8 cellular contexts compared by ENCODE assay signal in genomic region chr17:61411944-61412859, GRCh38. TPM values are rescaled to one million over a fixed set of nuclear protein-coding genes. Genes with fewer than 3 reads are reported as not detected.
DNase-seq lines count a peak whose midpoint lies in the region; ATAC-seq and TF ChIP-seq lines count a peak whose summit lies in the region.

No MANE protein-coding gene starts in this region.

- no peaks in the 10 kb centered on the region for H3K9me2 ChIP-seq in DOHH2 (replicated peaks; ENCODE audit: control insufficient read depth, low read length)
- no peaks in the 10 kb centered on the region for H3K9me2 ChIP-seq in GM23338 (ENCODE audit: insufficient read depth)

- H3K9me3 Mint-ChIP-seq in GM23338: no peaks in the 10 kb centered on the region
- H3K9me3 Mint-ChIP-seq in activated naive CD4-positive, alpha-beta T cell treated with anti-CD3 and anti-CD28 coated beads, Interleukin-2, amount 50 U/mL, for 72 hours: no peaks in the 10 kb centered on the region

- H3K4me1 ChIP-seq in DOHH2 (ENCODE audit: control insufficient read depth, low read length) (peaks cover 15% of the 10 kb centered on the region), GM23338 (ENCODE audit: insufficient read depth) (peaks cover 20% of the 10 kb centered on the region; the same call in 1 of the 2 replicates), ovary (ENCODE audit: insufficient read depth) (peaks cover 9% of the 10 kb centered on the region), tibial artery (peaks cover 0 to 76% (median 59%) of the 10 kb centered on the region in 4 donors)

- H4K20me1 ChIP-seq in DOHH2 (ENCODE audit: control insufficient read depth, insufficient read depth, low read depth, low read length): no peaks in the 10 kb centered on the region
- H4K20me1 ChIP-seq in GM23338 (replicated peaks; ENCODE audit: insufficient read depth): peaks cover 13% of the 10 kb centered on the region; the same call in 1 of the 2 replicates

- TF ChIP-seq CTCF in DOHH2 (IDR thresholded peaks at IDR 0.05; ENCODE audit: low read depth, low read length, poor library complexity, severe bottlenecking): peak; percentile 90
- TF ChIP-seq CTCF in GM23338 (conservative IDR thresholded peaks at IDR 0.05; ENCODE audit: low read depth in 2 of 2): peak; percentile 87 to 92
- peak; percentile 91 for TF ChIP-seq CTCF in LNCAP (IDR thresholded peaks at IDR 0.05)
- peak; percentile 97 to 99 (median 98) for TF ChIP-seq CTCF in ovary (IDR thresholded peaks at IDR 0.05)
- peak; percentile 98 for TF ChIP-seq CTCF in tibial artery (IDR thresholded peaks at IDR 0.05)

- no peak overlapping the region for H3K27ac Mint-ChIP-seq in GM23338
- no peak overlapping the region for H3K27ac Mint-ChIP-seq in activated naive CD4-positive, alpha-beta T cell treated with anti-CD3 and anti-CD28 coated beads, Interleukin-2, amount 50 U/mL, for 72 hours

- H3K36me3 ChIP-seq in DOHH2 (ENCODE audit: control insufficient read depth, low read length): no peaks in the 10 kb centered on the region
- H3K36me3 ChIP-seq in GM23338 (ENCODE audit: insufficient read depth): no peaks in the 10 kb centered on the region
- no peaks in the 10 kb centered on the region for H3K36me3 ChIP-seq in SK-N-MC (ENCODE audit: insufficient read depth, low read length)
- H3K36me3 ChIP-seq in ovary: no peaks in the 10 kb centered on the region
- peaks cover 9 to 12% (median 10%) of the 10 kb centered on the region in 3 donors for H3K36me3 ChIP-seq in tibial artery

- H2AFZ ChIP-seq in GM23338: peak overlapping the region; percentile 96

- H3K27me3 ChIP-seq in DOHH2 (ENCODE audit: control insufficient read depth, low read length) (peaks cover 52% of the 10 kb centered on the region), GM23338 (ENCODE audit: insufficient read depth) (peaks cover 95% of the 10 kb centered on the region), ovary (no peaks in the 10 kb centered on the region), tibial artery (no peaks in the 10 kb centered on the region)

- H3F3A ChIP-seq in DOHH2 (ENCODE audit: control insufficient read depth, insufficient read depth) (no peaks in the 10 kb centered on the region), GM23338 (replicated peaks; ENCODE audit: low read depth) (0 out of 2 replicates have a peak, but pooled peaks cover 2% of the 10 kb centered on the region)

- 0 to 1% (median 0%) methylated on average over 54 to 83 of the region's 83 CpGs for WGBS in ovary, 3 donors

- H3K27me3 Mint-ChIP-seq in GM23338 (ENCODE audit: insufficient read depth, low read depth, poor library complexity): peaks cover 89% of the 10 kb centered on the region

- H3K4me3 ChIP-seq in DOHH2 (ENCODE audit: low read length) (peak overlapping the region; percentile 69), GM23338 (peak overlapping the region; percentile 77), SK-N-MC (peak overlapping the region; percentile 88), ovary (peak overlapping the region; percentile 61), tibial artery (peak overlapping the region; percentile 66 to 74)

- no peaks in the 10 kb centered on the region; the same call in 2 of the 3 replicates for H3K36me3 Mint-ChIP-seq in GM23338 (ENCODE audit: low read depth)
- no peaks in the 10 kb centered on the region for H3K36me3 Mint-ChIP-seq in activated naive CD4-positive, alpha-beta T cell treated with anti-CD3 and anti-CD28 coated beads, Interleukin-2, amount 50 U/mL, for 72 hours

- peaks cover 24% of the 10 kb centered on the region for H3K4me1 Mint-ChIP-seq in GM23338

- H3K9ac ChIP-seq in SK-N-MC (ENCODE audit: insufficient read length): peak overlapping the region; percentile 67

- ATAC-seq in GM23338 (peak; percentile 55), Right ventricle myocardium inferior (peak; percentile 82)
- peak; percentile 76 for ATAC-seq in activated naive CD4-positive, alpha-beta T cell treated with anti-CD3 and anti-CD28 coated beads, Interleukin-2, amount 50 U/mL, for 72 hours

- TF ChIP-seq EP300 in ovary (IDR thresholded peaks at IDR 0.05): no peak

- intact Hi-C loops in Right ventricle myocardium inferior (cut with DNase I) (loop anchor here (1.0 to 10.0 kb wide), 5 partner anchors 63 to 690 kb away; no protein-coding TSS in a partner anchor), ovary (cut with DNase I) (loop anchor here in 3 of 4 donors (5.0 to 10.0 kb wide), 6 partner anchors 143 to 655 kb away; partner anchors contain the start of genes MED13 (in 2 of the 3) and INTS2 (in 1 of the 3)), tibial artery (cut with DNase I; ENCODE audit: low total_unique reads) (loop anchor here (5.0 to 10.0 kb wide), 4 partner anchors 423 to 735 kb away; partner anchors contain the start of genes BCAS3, BRIP1 and MED13)

- H3K79me2 ChIP-seq in DOHH2 (ENCODE audit: control insufficient read depth, low read length) (no peaks in the 10 kb centered on the region), GM23338 (replicated peaks; ENCODE audit: insufficient read depth) (no peaks in the 10 kb centered on the region)

- TF ChIP-seq POLR2A in ovary (IDR thresholded peaks at IDR 0.05): peak; percentile 51

- H3K4me2 ChIP-seq in DOHH2 (ENCODE audit: low read length) (peak overlapping the region; percentile 78), GM23338 (peak overlapping the region; percentile 93)

- H3K9me3 ChIP-seq in DOHH2 (ENCODE audit: control insufficient read depth, insufficient read depth, low read length) (no peaks in the 10 kb centered on the region), SK-N-MC (ENCODE audit: low read depth, low read length) (no peaks in the 10 kb centered on the region), ovary (no peaks in the 10 kb centered on the region), tibial artery (no peaks in the 10 kb centered on the region)

- H3K27ac ChIP-seq in DOHH2 (ENCODE audit: low read depth, low read length) (no peak overlapping the region), GM23338 (ENCODE audit: low read depth) (no peak overlapping the region), SK-N-MC (no peak overlapping the region), ovary (peak overlapping the region; percentile 31 to 80), tibial artery (peak overlapping the region; percentile 98)

- peak; percentile 78 for DNase-seq in GM23338 (ENCODE audit: low spot score)
- DNase-seq in SK-N-MC (ENCODE audit: low read depth, low spot score): no peak
- peak; percentile 84 for DNase-seq in activated naive CD4-positive, alpha-beta T cell treated with anti-CD3 and anti-CD28 coated beads, Interleukin-2, amount 50 U/mL, for 72 hours (ENCODE audit: low spot score in 2 of 2)
- peak; percentile 91 for DNase-seq in Right ventricle myocardium inferior (ENCODE audit: missing footprints)
- peak; percentile 84 to 93 (median 87) for DNase-seq in ovary
- peak; percentile 70 to 92 for DNase-seq in tibial artery

- peak overlapping the region; percentile 64 for H3K4me3 Mint-ChIP-seq in GM23338

TF ChIP-seq in GM23338, 12 proteins besides CTCF, POLR2A, EP300 and RAD21:
- TF ChIP-seq NANOG (IDR thresholded peaks at IDR 0.05; ENCODE audit: borderline replicate concordance): 0 out of 2 replicates have a peak, but pooled peaks have one; percentile 14
- no peak for TF ChIP-seq ZNF114 (CRISPR knock-in tag; IDR thresholded peaks at IDR 0.05)
- TF ChIP-seq EZH2 (IDR thresholded peaks at IDR 0.05; ENCODE audit: low read depth, unreplicated experiment): peak; percentile 59
- no peak for TF ChIP-seq JUNB (IDR thresholded peaks at IDR 0.05; ENCODE audit: unreplicated experiment)
TF ChIP-seq in GM23338: peak in this region for 2.

RNA-seq across cellular contexts. Expression of gene TBX2, which starts 12.6 kb away (rescaled TPM):
- not detected in 2 replicates for total RNA-seq in GM23338 (2014; rRNA removed; shearing (Covaris generic))
- polyA plus RNA-seq in GM23338 (2016; fragmentation: Nextera tagmentation; extraction: Ambion mirVana) (0.10 TPM in 1 of 2 replicates, not detected in the other), ovary (10 to 100 TPM in 1 of 2 donors, 1 to 10 TPM in 1; 4.8 to 16.0 TPM)
- total RNA-seq in activated naive CD4-positive, alpha-beta T cell treated with anti-CD3 and anti-CD28 coated beads, Interleukin-2, amount 50 U/mL, for 72 hours: not detected
- total RNA-seq in Right ventricle myocardium inferior (12.1 TPM), ovary (10 to 100 TPM in 4 of 7 donors, 1 to 10 TPM in 3; 5.6 to 22.2 (median 16.9) TPM)

RNA-seq across cellular contexts. Expression of gene TBX4, which starts 40.0 kb away (rescaled TPM):
- total RNA-seq in GM23338 (2014; rRNA removed; shearing (Covaris generic)): not detected in 2 replicates
- polyA plus RNA-seq in GM23338 (2016; fragmentation: Nextera tagmentation; extraction: Ambion mirVana) (not detected in 2 replicates), ovary (not detected)
- total RNA-seq in activated naive CD4-positive, alpha-beta T cell treated with anti-CD3 and anti-CD28 coated beads, Interleukin-2, amount 50 U/mL, for 72 hours: not detected
- total RNA-seq in Right ventricle myocardium inferior (not detected), ovary (under 1 TPM in 1 of 7 donors, not detected in 6; 0.18 TPM)

Comparison
In these comparisons a context has a peak if more than half of its experiments do, and no peak if none do; other contexts are left out.
1. H3K27ac ChIP-seq: peak in ovary (2 of 2) and tibial artery (2 of 2); none in DOHH2 (single experiment), GM23338 (single experiment) and SK-N-MC (single experiment).
2. Peak in every context shown above with its lines, with median percentiles within 50 percentile points of each other: H3K4me3 ChIP-seq, CTCF ChIP-seq and ATAC-seq.